In the genomic region with DNA sequence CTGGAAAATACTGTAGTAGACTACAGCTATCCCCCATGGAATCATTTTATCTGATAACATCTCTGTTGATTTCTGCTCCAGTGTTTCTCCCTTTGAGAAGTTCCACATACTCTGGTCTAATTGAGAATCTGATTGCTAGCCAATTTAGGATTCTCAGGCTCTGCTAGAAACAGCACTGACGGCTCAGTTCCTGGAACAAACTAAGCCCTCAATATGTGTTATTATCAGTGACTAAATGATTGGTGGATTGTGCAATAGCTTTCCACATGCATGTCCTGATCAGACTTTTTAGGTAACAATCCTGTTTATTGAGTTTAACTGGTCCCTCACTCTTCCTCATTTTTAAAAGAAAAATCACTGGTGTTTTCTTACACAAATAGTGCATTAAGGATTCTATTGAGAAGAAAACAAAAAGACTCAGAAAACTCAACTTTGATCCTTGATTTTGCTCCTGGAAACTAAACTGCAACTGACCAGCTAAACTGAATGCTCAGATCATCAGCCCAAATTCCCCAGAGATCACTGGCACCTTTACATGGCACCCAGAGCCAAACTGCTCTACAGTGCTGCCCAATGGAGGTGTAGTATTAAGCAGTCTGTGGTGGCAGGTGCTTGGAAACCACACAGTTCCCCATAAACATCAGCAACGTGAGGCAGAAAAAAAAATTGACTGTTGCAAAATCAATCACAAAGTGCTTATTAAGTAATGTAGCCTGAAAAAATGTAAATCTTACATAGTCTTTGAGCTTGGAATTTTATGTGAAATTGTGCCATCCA, we compare ENCODE assay signal across 2 cellular contexts.
A peak's percentile ranks its signal among the peaks of the same experiment; 100 is the strongest.
TF ChIP-seq lines count a peak whose summit lies in the region.

No MANE protein-coding gene starts in this region.

TF ChIP-seq in IMR-90, 13 proteins besides CTCF, POLR2A, EP300 and RAD21:
- peak; percentile 70 for TF ChIP-seq CEBPB (IDR thresholded peaks at IDR 0.05; ENCODE audit: low read depth, low read length)
- TF ChIP-seq RFX5 (IDR thresholded peaks at IDR 0.05; ENCODE audit: low read depth, low read length): no peak
- no peak for TF ChIP-seq BHLHE40 (IDR thresholded peaks at IDR 0.05; ENCODE audit: low read depth, low read length)

TF ChIP-seq in H1, 55 proteins besides CTCF, POLR2A, EP300 and RAD21:
- no peak for TF ChIP-seq SIX5 (IDR thresholded peaks at IDR 0.05; ENCODE audit: low read depth, low read length)
- TF ChIP-seq RNF2 (IDR thresholded peaks at IDR 0.05; ENCODE audit: borderline replicate concordance, low read depth, low read length, missing control alignments, poor library complexity, severe bottlenecking): no peak
- TF ChIP-seq SIRT6 (IDR thresholded peaks at IDR 0.05; ENCODE audit: low read length): no peak
- TF ChIP-seq CEBPB (IDR thresholded peaks at IDR 0.05; ENCODE audit: low read depth, low read length): peak; percentile 61
- TF ChIP-seq BRCA1 (IDR thresholded peaks at IDR 0.05; ENCODE audit: low read depth, low read length): no peak
